9 cellular contexts compared by ENCODE assay signal in the genomic region with DNA sequence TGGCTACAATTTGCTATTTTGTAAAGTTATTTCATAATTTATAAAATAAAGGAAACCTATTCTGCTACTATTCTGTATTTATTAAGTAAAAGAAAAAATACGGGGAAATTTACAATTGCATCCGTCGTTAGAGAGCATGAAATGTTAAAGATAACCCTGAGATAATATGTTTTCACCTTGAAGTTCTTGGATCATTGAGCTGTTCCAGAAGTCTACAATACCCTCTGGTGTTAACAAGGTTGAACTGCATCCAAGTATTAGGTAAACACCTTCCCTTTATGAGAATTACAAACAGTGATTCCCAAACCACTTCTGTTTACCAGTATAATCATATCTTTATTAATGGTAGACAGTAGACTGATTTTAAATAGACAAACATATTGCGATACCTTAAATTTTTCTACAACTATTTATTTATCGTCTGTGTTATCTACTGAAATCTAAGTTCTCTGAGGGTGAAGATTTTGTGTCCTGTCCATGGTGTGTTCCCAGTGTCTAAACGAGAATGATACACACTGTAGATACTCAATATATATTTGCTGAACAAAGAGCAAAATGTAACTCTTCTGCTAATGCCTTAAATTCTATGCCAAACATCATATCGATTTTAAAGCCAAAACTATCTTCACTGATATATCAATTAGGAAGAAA. TPM values are rescaled to one million over a fixed set of nuclear protein-coding genes. Genes with fewer than 3 reads are reported as not detected.
DNase-seq lines count a peak whose midpoint lies in the region; ATAC-seq and TF ChIP-seq lines count a peak whose summit lies in the region.
"Had no signal": no experiment of that assay in that cellular context is flagged by ENCODE, and none has a peak within 500 bp of the region (broad histone marks: within the 10 kb centered on the region; RNA-seq: fewer than 3 reads in every experiment).

No MANE protein-coding gene starts in this region.

- DNase-seq in DMS 273 (lab: John Stamatoyannopoulos, UW; ENCODE audit: unreplicated experiment) (peak; percentile 69), NCI-H82 (lab: John Stamatoyannopoulos, UW) (peak; percentile 79), dermis blood vessel endothelial cell (peak; percentile 69), neural crest cell (ENCODE audit: low read depth, low spot score) (no peak), coronary artery (ENCODE audit: low spot score) (no peak)
- DNase-seq in stimulated activated CD4-positive, alpha-beta T cell treated with anti-CD3 and anti-CD28 coated beads, Interleukin-4, amount 100 ng/mL, for 4 hours, result no peak

- H3K4me1 Mint-ChIP-seq in neural crest cell, result no peaks in the 10 kb centered on the region

- H3K4me3 ChIP-seq in coronary artery, result no peak overlapping the region
- H3K4me3 ChIP-seq: SJCRH30 had no signal

- no peak overlapping the region for H3K27ac Mint-ChIP-seq in neural crest cell (ENCODE audit: unreplicated experiment)

- no peak overlapping the region for H3K4me3 Mint-ChIP-seq in neural crest cell

- ATAC-seq in GM19351 (IDR thresholded peaks at IDR 0.05; ENCODE audit: unreplicated experiment), result peak; percentile 91
- ATAC-seq in HG03378 (IDR thresholded peaks at IDR 0.05; ENCODE audit: unreplicated experiment), result peak; percentile 88

- no peak overlapping the region for H3K27ac ChIP-seq in coronary artery
- H3K27ac ChIP-seq: SJCRH30 had no signal

- H3K36me3 Mint-ChIP-seq in neural crest cell (ENCODE audit: low read depth), result peaks cover 2% of the 10 kb centered on the region

- no peaks in the 10 kb centered on the region for H3K27me3 Mint-ChIP-seq in neural crest cell (ENCODE audit: low read depth)

- peaks cover 2% of the 10 kb centered on the region for H3K9me3 Mint-ChIP-seq in neural crest cell

- peak; percentile 77 for TF ChIP-seq CTCF in neural crest cell (conservative IDR thresholded peaks at IDR 0.05)
- TF ChIP-seq CTCF in coronary artery (IDR thresholded peaks at IDR 0.05), result no peak

RNA-seq across cellular contexts. Expression of gene TBC1D32, which starts 28.2 kb away (rescaled TPM):
- 3.8 and 5.6 TPM in 2 replicates for total RNA-seq in dermis blood vessel endothelial cell
- 11.3 and 13.6 TPM in 2 replicates for total RNA-seq in neural crest cell

Comparison
In these comparisons a context has a peak if more than half of its experiments do, and no peak if none do; other contexts are left out.
1. DNase-seq: peak in DMS 273 (single experiment), NCI-H82 (single experiment) and dermis blood vessel endothelial cell (single experiment); none in neural crest cell (single experiment), coronary artery (single experiment) and stimulated activated CD4-positive, alpha-beta T cell treated with anti-CD3 and anti-CD28 coated beads, Interleukin-4, amount 100 ng/mL, for 4 hours (0 of 2).